8 cellular contexts compared by ENCODE assay signal in genomic region chr2:183964565-183964964, GRCh38.
"Had no signal": no experiment of that assay in that cellular context is flagged by ENCODE, and none has a peak within 500 bp of the region (broad histone marks: within the 10 kb centered on the region; RNA-seq: fewer than 3 reads in every experiment).

No MANE protein-coding gene starts in this region.

- DNase-seq: H7, HFFc6, IMR-90 had no signal

- H3K36me3 ChIP-seq: HAP-1 had no signal

- H3K27ac ChIP-seq: HL-60 had no signal

- H3K4me3 ChIP-seq: GM23338, HAP-1, K562 had no signal

- FAIRE-seq: K562 had no signal

- H3K4me1 ChIP-seq: HAP-1 had no signal

- H3K9me3 ChIP-seq: HAP-1 had no signal

- ATAC-seq: GM23338, HCT116, K562 had no signal
